In genomic region chr12:89346741-89347324, GRCh38 we compare ENCODE assay signal across 8 cellular contexts. TPM values are rescaled to one million over a fixed set of nuclear protein-coding genes. Genes with fewer than 3 reads are reported as not detected.
A peak's percentile ranks its signal among the peaks of the same experiment; 100 is the strongest.
DNase-seq lines count a peak whose midpoint lies in the region; ATAC-seq, FAIRE-seq and TF ChIP-seq lines count a peak whose summit lies in the region.

No MANE protein-coding gene starts in this region.

- TF ChIP-seq POLR2A in A549 (IDR thresholded peaks at IDR 0.05; ENCODE audit: low read length): no peak

- H3K4me3 ChIP-seq in A549: no peak overlapping the region
- H3K4me3 ChIP-seq in MG63: peak overlapping the region; percentile 23
- peak overlapping the region; percentile 60 for H3K4me3 ChIP-seq in right cardiac atrium (ENCODE audit: low read length)

- H3K4me1 Mint-ChIP-seq in activated T-helper 17 cell treated with anti-CD3 and anti-CD28 coated beads, Interleukin-2, amount 50 U/mL, for 72 hours: peaks cover 17% of the 10 kb centered on the region
- peaks cover 49 to 80% of the 10 kb centered on the region in 2 donors for H3K4me1 Mint-ChIP-seq in stimulated activated naive B cell treated with anti-CD40 and anti-IgM and Interleukin-4, amounts not matched to agents 10 μg/mL and 1 μg/mL and 100 μg/mL, for 72 hours

- H3K36me3 ChIP-seq in MG63: peaks cover 33% of the 10 kb centered on the region

- POLR2A ChIA-PET in A549 (lab: Yijun Ruan, JAX): no interaction called here

- no peak for TF ChIP-seq CTCF in A549 (IDR thresholded peaks at IDR 0.05)

- DNase-seq in A549 (ENCODE audit: low read depth in 1 of 2, low spot score in 1 of 2) (no peak), MG63 (peak; percentile 59), right cardiac atrium (peak in 1 of 3 donors; percentile 52)
- no peak for DNase-seq in stimulated activated naive B cell treated with anti-CD40 and anti-IgM and Interleukin-4, amounts not matched to agents 10 μg/mL and 1 μg/mL and 100 μg/mL, for 72 hours
- DNase-seq in stimulated activated CD8-positive, alpha-beta memory T cell treated with anti-CD3 and anti-CD28 coated beads, Interleukin-4, amount 100 ng/mL, for 48 hours: no peak

- intact Hi-C loops in right cardiac atrium (cut with DNase I): loop anchor here in 3 of 4 donors (5.0 to 10.0 kb wide), 4 partner anchors 112 to 295 kb away; no protein-coding TSS in a partner anchor

- H3K4me1 ChIP-seq in A549 (peaks cover 9% of the 10 kb centered on the region; the same call in 1 of the 3 replicates), right cardiac atrium (ENCODE audit: control insufficient read depth, insufficient read depth, low read length) (peaks cover 3% of the 10 kb centered on the region)

- H3K27me3 Mint-ChIP-seq in activated T-helper 17 cell treated with anti-CD3 and anti-CD28 coated beads, Interleukin-2, amount 50 U/mL, for 72 hours: no peaks in the 10 kb centered on the region
- peaks cover 0 to 6% of the 10 kb centered on the region in 2 donors for H3K27me3 Mint-ChIP-seq in stimulated activated naive B cell treated with anti-CD40 and anti-IgM and Interleukin-4, amounts not matched to agents 10 μg/mL and 1 μg/mL and 100 μg/mL, for 72 hours

- WGBS in A549 (ENCODE audit: missing lambda C conversion rate): 86% methylated on average over 8 of the region's 8 CpGs
- WGBS in right cardiac atrium: 31% methylated on average over 8 of the region's 8 CpGs

- TF ChIP-seq RAD21 in A549 (conservative IDR thresholded peaks at IDR 0.05 in 1 of 2, IDR thresholded peaks at IDR 0.05 in 1 of 2): no peak

- peak overlapping the region; percentile 88 for H3K27ac Mint-ChIP-seq in activated T-helper 17 cell treated with anti-CD3 and anti-CD28 coated beads, Interleukin-2, amount 50 U/mL, for 72 hours
- peak overlapping the region; percentile 70 for H3K27ac Mint-ChIP-seq in stimulated activated naive B cell treated with anti-CD40 and anti-IgM and Interleukin-4, amounts not matched to agents 10 μg/mL and 1 μg/mL and 100 μg/mL, for 72 hours

- H3K27me3 ChIP-seq in MG63 (no peaks in the 10 kb centered on the region), right cardiac atrium (ENCODE audit: control insufficient read depth, insufficient read depth) (no peaks in the 10 kb centered on the region)

- no peaks in the 10 kb centered on the region for H3K9me3 Mint-ChIP-seq in activated T-helper 17 cell treated with anti-CD3 and anti-CD28 coated beads, Interleukin-2, amount 50 U/mL, for 72 hours
- no peaks in the 10 kb centered on the region for H3K9me3 Mint-ChIP-seq in stimulated activated naive B cell treated with anti-CD40 and anti-IgM and Interleukin-4, amounts not matched to agents 10 μg/mL and 1 μg/mL and 100 μg/mL, for 72 hours

- no peaks in the 10 kb centered on the region for H3K9me3 ChIP-seq in A549
- no peaks in the 10 kb centered on the region for H3K9me3 ChIP-seq in MG63
- H3K9me3 ChIP-seq in right cardiac atrium (ENCODE audit: control insufficient read depth, low read length): no peaks in the 10 kb centered on the region

- H3K4me2 ChIP-seq in A549: no peak overlapping the region

- H3K36me3 Mint-ChIP-seq in activated T-helper 17 cell treated with anti-CD3 and anti-CD28 coated beads, Interleukin-2, amount 50 U/mL, for 72 hours (ENCODE audit: low read depth): peaks cover 57% of the 10 kb centered on the region
- H3K36me3 Mint-ChIP-seq in stimulated activated naive B cell treated with anti-CD40 and anti-IgM and Interleukin-4, amounts not matched to agents 10 μg/mL and 1 μg/mL and 100 μg/mL, for 72 hours: peaks cover 1 to 8% of the 10 kb centered on the region in 2 donors

- ATAC-seq in A549: no peak
- ATAC-seq in GM19023 (IDR thresholded peaks at IDR 0.05; ENCODE audit: unreplicated experiment): peak; percentile 1
- ATAC-seq in activated T-helper 17 cell treated with anti-CD3 and anti-CD28 coated beads, Interleukin-2, amount 50 U/mL, for 72 hours (replicated peaks): no peak
- ATAC-seq in right cardiac atrium: peak; percentile 35 to 58
- ATAC-seq in stimulated activated naive B cell treated with anti-CD40 and anti-IgM and Interleukin-4, amounts not matched to agents 10 μg/mL and 1 μg/mL and 100 μg/mL, for 72 hours (replicated peaks): no peak
- no peak for ATAC-seq in GM18861 (IDR thresholded peaks at IDR 0.05; ENCODE audit: unreplicated experiment)

- CTCF ChIA-PET in A549 (lab: Yijun Ruan, JAX): interaction anchor here (0.6 to 1.8 kb wide), 2 partner anchors 10 to 115 kb away, joined by 3 to 6 read pairs; no protein-coding TSS in a partner anchor

- TF ChIP-seq EP300 in A549 (IDR thresholded peaks at IDR 0.05): no peak

- H3K4me3 Mint-ChIP-seq in activated T-helper 17 cell treated with anti-CD3 and anti-CD28 coated beads, Interleukin-2, amount 50 U/mL, for 72 hours: peak overlapping the region; percentile 91
- H3K4me3 Mint-ChIP-seq in stimulated activated naive B cell treated with anti-CD40 and anti-IgM and Interleukin-4, amounts not matched to agents 10 μg/mL and 1 μg/mL and 100 μg/mL, for 72 hours: peak overlapping the region; percentile 80 to 82

- H3K27ac ChIP-seq in A549: no peak overlapping the region
- H3K27ac ChIP-seq in right cardiac atrium (ENCODE audit: low read length): peak overlapping the region; percentile 56

- FAIRE-seq in A549 (lab: Jason Lieb, UNC): no peak

TF ChIP-seq in A549, 52 proteins besides CTCF, POLR2A, EP300 and RAD21:
- TF ChIP-seq ELK1 (IDR thresholded peaks at IDR 0.05; ENCODE audit: low read depth, low read length) (no peak), REST (IDR thresholded peaks at IDR 0.05) (0 out of 2 replicates have a peak, but pooled peaks have one; percentile 13)
TF ChIP-seq in A549: peak in this region for 1.

RNA-seq across cellular contexts. Expression of gene DUSP6, which starts 5.5 kb away (rescaled TPM):
- 27.0 and 31.4 TPM in 2 replicates for polyA plus RNA-seq in A549 (2011; rRNA removed)
- polyA plus RNA-seq in A549 (2012; cell fraction: cytosol; rRNA removed): 33.9 and 35.4 TPM in 2 replicates
- 59.3 and 116 TPM in 2 replicates for polyA plus RNA-seq in A549 (2012; cell fraction: nucleus; rRNA removed)
- 2.5 to 3.8 TPM (median 3.5 TPM) in 3 replicates for polyA plus RNA-seq in A549 (2017; fragmentation: RNase III; extraction: RNeasy Plus Mini Kit Qiagen cat#74134 plus additional on column Dnase treatment)
- polyA minus RNA-seq in A549 (2011; rRNA and poly(A)+ RNA removed): 56.1 and 60.4 TPM in 2 replicates
- total RNA-seq in MG63 (2014; rRNA removed; shearing (Covaris generic); ENCODE audit: low replicate concordance): 19.5 and 43.9 TPM in 2 replicates
- 10 to 100 TPM; 68.4 to 94.1 TPM for total RNA-seq in activated T-helper 17 cell treated with anti-CD3 and anti-CD28 coated beads, Interleukin-2, amount 50 U/mL, for 72 hours
- 10 to 100 TPM; 18.6 to 27.8 (median 24.1) TPM for total RNA-seq in right cardiac atrium
- polyA plus RNA-seq in right cardiac atrium: 18.5 TPM

Comparison
In these comparisons a context has a peak if more than half of its experiments do, and no peak if none do; other contexts are left out.
1. ATAC-seq: peak in GM19023 (single experiment) and right cardiac atrium (2 of 2); none in A549 (0 of 2), activated T-helper 17 cell treated with anti-CD3 and anti-CD28 coated beads, Interleukin-2, amount 50 U/mL, for 72 hours (single experiment), stimulated activated naive B cell treated with anti-CD40 and anti-IgM and Interleukin-4, amounts not matched to agents 10 μg/mL and 1 μg/mL and 100 μg/mL, for 72 hours (0 of 2) and GM18861 (single experiment).